ENCODE assay signal across 27 cellular contexts in genomic region chr3:122307288-122307687, GRCh38.
"Had no signal": no experiment of that assay in that cellular context is flagged by ENCODE, and none has a peak within 500 bp of the region (broad histone marks: within the 10 kb centered on the region; RNA-seq: fewer than 3 reads in every experiment).

No MANE protein-coding gene starts in this region.

- FAIRE-seq: endometrium, keratinocyte had no signal

- H3K4me3 Mint-ChIP-seq: effector memory CD8-positive, alpha-beta T cell; memory B cell; mesothelial cell of epicardium; naive B cell; natural killer cell treated with Interleukin-12 subunit alpha and Interleukin-12 subunit beta and Interleukin-15 and Interleukin-18, amount 100 ng/mL, for 72 hours; neural progenitor cell; stimulated activated naive CD8-positive, alpha-beta T cell treated with anti-CD3 and anti-CD28 coated beads, Interleukin-15, Interleukin-2, amounts not matched to agents 100 ng/mL and 50 ng/mL, for 24 hours had no signal

- H3K4me3 ChIP-seq: esophagus squamous epithelium, lung, mucosa of descending colon, neural progenitor cell, psoas muscle, sigmoid colon, spleen, thoracic aorta, tibial nerve, upper lobe of left lung had no signal

- H3K27ac ChIP-seq: neural progenitor cell, psoas muscle, sigmoid colon, thoracic aorta, tibial nerve, upper lobe of left lung had no signal

- H3K36me3 Mint-ChIP-seq: memory B cell; mesothelial cell of epicardium; naive B cell; natural killer cell treated with Interleukin-12 subunit alpha and Interleukin-12 subunit beta and Interleukin-15 and Interleukin-18, amount 100 ng/mL, for 72 hours; neural progenitor cell had no signal

- DNase-seq: cerebellar nuclear complex; cortex of kidney; effector memory CD8-positive, alpha-beta T cell; erythroblast; esophagus squamous epithelium; foreskin melanocyte; mucosa of descending colon; naive B cell; nucleus accumbens; posterior cingulate gyrus; psoas muscle; right cardiac atrium; sigmoid colon; spleen; stimulated activated CD4-positive, alpha-beta T cell treated with anti-CD3 and anti-CD28 coated beads, Interleukin-2, amount 100 ng/mL, for 48 hours; upper lobe of left lung had no signal

- H3K9me3 ChIP-seq: esophagus squamous epithelium, mucosa of descending colon, psoas muscle, sigmoid colon, spleen, thoracic aorta, tibial nerve, upper lobe of left lung had no signal

- H3K9me3 Mint-ChIP-seq: effector memory CD8-positive, alpha-beta T cell; memory B cell; mesothelial cell of epicardium; naive B cell; natural killer cell treated with Interleukin-12 subunit alpha and Interleukin-12 subunit beta and Interleukin-15 and Interleukin-18, amount 100 ng/mL, for 72 hours; neural progenitor cell; stimulated activated naive CD8-positive, alpha-beta T cell treated with anti-CD3 and anti-CD28 coated beads, Interleukin-15, Interleukin-2, amounts not matched to agents 100 ng/mL and 50 ng/mL, for 24 hours had no signal

- H3K27ac Mint-ChIP-seq: effector memory CD8-positive, alpha-beta T cell; memory B cell; mesothelial cell of epicardium; naive B cell; natural killer cell treated with Interleukin-12 subunit alpha and Interleukin-12 subunit beta and Interleukin-15 and Interleukin-18, amount 100 ng/mL, for 72 hours; neural progenitor cell; stimulated activated naive CD8-positive, alpha-beta T cell treated with anti-CD3 and anti-CD28 coated beads, Interleukin-15, Interleukin-2, amounts not matched to agents 100 ng/mL and 50 ng/mL, for 24 hours had no signal

- H3K36me3 ChIP-seq: esophagus squamous epithelium, neural progenitor cell, sigmoid colon, spleen, thoracic aorta, tibial nerve, upper lobe of left lung had no signal

- H3K27me3 Mint-ChIP-seq: stimulated activated naive CD8-positive, alpha-beta T cell treated with anti-CD3 and anti-CD28 coated beads, Interleukin-15, Interleukin-2, amounts not matched to agents 100 ng/mL and 50 ng/mL, for 24 hours had no signal

- H3K27me3 ChIP-seq: esophagus squamous epithelium, neural progenitor cell, sigmoid colon, spleen, tibial nerve, upper lobe of left lung had no signal

- H3K4me1 Mint-ChIP-seq: naive B cell, neural progenitor cell had no signal

- H3K4me1 ChIP-seq: neural progenitor cell, psoas muscle, sigmoid colon had no signal

- ATAC-seq: effector memory CD8-positive, alpha-beta T cell; left lobe of liver; mucosa of descending colon; natural killer cell treated with Interleukin-12 subunit alpha and Interleukin-12 subunit beta and Interleukin-15 and Interleukin-18, amount 100 ng/mL, for 72 hours; psoas muscle; right cardiac atrium had no signal
